Comparison of ENCODE assay signal across 1 cellular context in the genomic region with DNA sequence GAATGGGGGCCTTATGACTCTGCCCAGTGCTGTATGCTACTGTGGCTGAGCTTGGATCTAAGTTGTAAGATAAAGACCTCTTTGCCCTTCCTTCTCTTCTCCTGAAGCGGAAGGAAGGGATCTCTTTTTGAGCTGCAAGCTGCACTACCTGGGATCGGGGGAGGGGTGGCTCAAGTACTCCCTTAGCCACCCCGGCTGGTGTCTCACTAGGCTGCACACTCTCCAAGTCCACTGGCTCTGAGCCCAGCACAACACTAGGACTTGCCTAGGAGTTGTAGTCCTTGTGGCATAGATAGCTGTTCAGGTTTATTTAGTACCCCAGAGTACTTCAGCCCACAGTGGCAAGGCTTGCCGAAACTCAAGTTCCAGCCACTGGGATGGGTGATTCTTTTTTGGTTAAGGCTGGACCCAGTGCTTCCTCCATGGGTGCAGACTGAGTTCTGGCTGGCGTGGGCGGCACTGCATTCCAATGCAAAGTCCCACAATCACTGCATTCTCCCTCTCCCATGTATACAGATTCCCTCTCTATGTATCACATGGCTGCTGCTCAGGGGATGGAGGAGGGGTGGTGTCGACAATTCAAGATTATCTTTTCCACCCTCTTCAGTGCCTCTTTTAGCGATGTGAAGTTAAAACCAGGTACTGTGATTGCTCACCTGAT.
TF ChIP-seq lines count a peak whose summit lies in the region.

No MANE protein-coding gene starts in this region.

TF ChIP-seq in K562, 482 proteins besides CTCF, POLR2A, EP300 and RAD21 (continued from another document):
- TF ChIP-seq, protein P1, sequence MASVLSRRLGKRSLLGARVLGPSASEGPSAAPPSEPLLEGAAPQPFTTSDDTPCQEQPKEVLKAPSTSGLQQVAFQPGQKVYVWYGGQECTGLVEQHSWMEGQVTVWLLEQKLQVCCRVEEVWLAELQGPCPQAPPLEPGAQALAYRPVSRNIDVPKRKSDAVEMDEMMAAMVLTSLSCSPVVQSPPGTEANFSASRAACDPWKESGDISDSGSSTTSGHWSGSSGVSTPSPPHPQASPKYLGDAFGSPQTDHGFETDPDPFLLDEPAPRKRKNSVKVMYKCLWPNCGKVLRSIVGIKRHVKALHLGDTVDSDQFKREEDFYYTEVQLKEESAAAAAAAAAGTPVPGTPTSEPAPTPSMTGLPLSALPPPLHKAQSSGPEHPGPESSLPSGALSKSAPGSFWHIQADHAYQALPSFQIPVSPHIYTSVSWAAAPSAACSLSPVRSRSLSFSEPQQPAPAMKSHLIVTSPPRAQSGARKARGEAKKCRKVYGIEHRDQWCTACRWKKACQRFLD (CRISPR knock-in tag; IDR thresholded peaks at IDR 0.05), result no peak
TF ChIP-seq in K562: peak in this region for 0.
